In the genomic region with DNA sequence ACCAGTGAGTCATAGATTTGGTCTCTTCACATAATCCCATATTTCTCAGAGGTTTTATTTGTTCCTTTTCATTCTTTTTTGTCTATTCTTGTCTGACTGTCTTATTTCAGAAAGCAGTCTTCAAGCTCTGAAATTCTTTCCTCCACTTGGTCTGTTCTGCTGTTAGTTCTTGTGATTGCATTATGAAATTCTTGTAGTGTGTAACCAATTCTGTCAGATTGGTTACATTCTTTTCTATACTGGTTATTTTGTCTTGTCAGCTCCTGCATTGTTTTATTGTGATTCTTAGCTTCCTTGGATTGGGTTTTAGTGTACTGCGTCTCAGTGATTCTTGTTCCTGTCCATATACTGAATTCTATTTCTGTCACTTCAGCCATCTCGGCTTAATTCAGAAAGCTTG, we compare ENCODE assay signal across 17 cellular contexts. TPM values are rescaled to one million over a fixed set of nuclear protein-coding genes. Genes with fewer than 3 reads are reported as not detected.
A peak's percentile ranks its signal among the peaks of the same experiment; 100 is the strongest.
DNase-seq lines count a peak whose midpoint lies in the region; ATAC-seq, FAIRE-seq and TF ChIP-seq lines count a peak whose summit lies in the region.
"Had no signal": no experiment of that assay in that cellular context is flagged by ENCODE, and none has a peak within 500 bp of the region (broad histone marks: within the 10 kb centered on the region; RNA-seq: fewer than 3 reads in every experiment).

No MANE protein-coding gene starts in this region.

- intact Hi-C loops in HepG2 (cut with micrococcal nuclease; ENCODE audit: unreplicated experiment) (no loop called here), right lobe of liver (cut with DNase I) (no loop called here), esophagus muscularis mucosa (cut with DNase I) (no loop called here)

- no peak for TF ChIP-seq RAD21 in HepG2 (CRISPR knock-in tag; IDR thresholded peaks at IDR 0.05)

- no peak overlapping the region for H2AFZ ChIP-seq in HepG2 (ENCODE audit: low read length)
- H2AFZ ChIP-seq in mesenchymal stem cell (ENCODE audit: low read depth, low read length), result no peak overlapping the region
- H2AFZ ChIP-seq: GM23248 had no signal

- H3K79me1 ChIP-seq in mesenchymal stem cell (replicated peaks; ENCODE audit: low read length, poor library complexity, severe bottlenecking), result peaks cover 14% of the 10 kb centered on the region

- H3K27ac ChIP-seq in HepG2 (ENCODE audit: extremely low read length, insufficient read depth, low read length) (no peak overlapping the region), right lobe of liver (no peak overlapping the region), esophagus muscularis mucosa (replicated peaks in 1 of 4) (peak overlapping the region; percentile 36 to 71 (median 52)), mesenchymal stem cell (ENCODE audit: low read length, poor library complexity, severe bottlenecking) (no peak overlapping the region)
- H3K27ac ChIP-seq: C4-2B, GM23248 had no signal

- H3K79me2 ChIP-seq in HepG2 (ENCODE audit: insufficient read depth, low read length), result peaks cover 100% of the 10 kb centered on the region

- in situ Hi-C loops in HepG2 (cut with HindIII; ENCODE audit: extremely low pct_ligation_motif_present, low pct_unique_long_range_greater_than_20kb), result no loop called here

- TF ChIP-seq CTCF in HepG2 (CRISPR knock-in tag; IDR thresholded peaks at IDR 0.05) (no peak), right lobe of liver (IDR thresholded peaks at IDR 0.05) (no peak), esophagus muscularis mucosa (IDR thresholded peaks at IDR 0.05) (no peak)

- H3K9ac ChIP-seq in HepG2 (ENCODE audit: insufficient read depth, low read depth, low read length) (no peak overlapping the region), mesenchymal stem cell (ENCODE audit: low read length) (no peak overlapping the region)
- H3K9ac ChIP-seq: GM23248 had no signal

- TF ChIP-seq POLR2A in HepG2 (IDR thresholded peaks at IDR 0.05; ENCODE audit: insufficient read depth in 1 of 2, low read depth in 2 of 2, low read length in 2 of 2) (no peak), right lobe of liver (IDR thresholded peaks at IDR 0.05) (no peak), esophagus muscularis mucosa (IDR thresholded peaks at IDR 0.05; ENCODE audit: low read depth) (no peak)

- TF ChIP-seq EP300 in HepG2 (IDR thresholded peaks at IDR 0.05; ENCODE audit: low read depth in 2 of 2, low read length in 2 of 2) (no peak), HepG2 (CRISPR knock-in tag; IDR thresholded peaks at IDR 0.05; ENCODE audit: borderline replicate concordance) (no peak), esophagus muscularis mucosa (IDR thresholded peaks at IDR 0.05) (no peak)

- H3K4me3 ChIP-seq in HepG2 (replicated peaks in 1 of 3; ENCODE audit: insufficient read depth in 1 of 3, low read depth in 2 of 3, low read length in 3 of 3) (no peak overlapping the region), right lobe of liver (no peak overlapping the region), esophagus muscularis mucosa (peak overlapping the region in 1 of 4 donors; percentile 6), mesenchymal stem cell (ENCODE audit: insufficient read depth in 1 of 2, low read depth in 1 of 2, low read length in 2 of 2) (no peak overlapping the region)
- H3K4me3 ChIP-seq: GM23248 had no signal

- H2BK120ac ChIP-seq in mesenchymal stem cell (ENCODE audit: low read depth, low read length), result no peak overlapping the region

- no peak overlapping the region for H3K4ac ChIP-seq in mesenchymal stem cell (ENCODE audit: low read depth in 1 of 2, low read length in 2 of 2)

- H3K36me3 ChIP-seq in HepG2 (replicated peaks in 1 of 2; ENCODE audit: control insufficient read depth in 1 of 2, insufficient read depth in 2 of 2, low read length in 2 of 2), result peaks cover 7 to 52% of the 10 kb centered on the region in 2 experiments
- no peaks in the 10 kb centered on the region for H3K36me3 ChIP-seq in right lobe of liver
- no peaks in the 10 kb centered on the region for H3K36me3 ChIP-seq in esophagus muscularis mucosa
- H3K36me3 ChIP-seq in mesenchymal stem cell (ENCODE audit: control insufficient read depth in 1 of 2, insufficient read depth in 2 of 2, low read depth in 1 of 2, low read length in 2 of 2), result peaks cover 0 to 61% of the 10 kb centered on the region in 2 experiments

- H3K4me1 ChIP-seq in HepG2 (ENCODE audit: insufficient read depth, low read length) (peaks cover 96% of the 10 kb centered on the region), right lobe of liver (peaks cover 0 to 35% (median 0%) of the 10 kb centered on the region in 4 donors), esophagus muscularis mucosa (peaks cover 20 to 79% (median 55%) of the 10 kb centered on the region in 4 donors), mesenchymal stem cell (ENCODE audit: control insufficient read depth, insufficient read depth, low read depth, low read length) (peaks cover 10% of the 10 kb centered on the region)

- H4K8ac ChIP-seq in mesenchymal stem cell (ENCODE audit: low read length), result no peak overlapping the region

- CTCF ChIA-PET in HepG2 (lab: Yijun Ruan, JAX; ENCODE audit: low intra/inter-chr PET ratio, low total read pairs), result interaction anchor here (2.3 kb wide), 1 partner anchor 267 kb away, joined by 8 read pairs; no protein-coding TSS in a partner anchor

- H2BK5ac ChIP-seq in mesenchymal stem cell (ENCODE audit: low read depth, low read length, poor library complexity, severe bottlenecking), result no peak overlapping the region

- ATAC-seq in HepG2, result no peak
- no peak for ATAC-seq in right lobe of liver
- no peak for ATAC-seq in HG03097 (IDR thresholded peaks at IDR 0.05; ENCODE audit: low FRiP score, unreplicated experiment)
- no peak for ATAC-seq in GM18873 (IDR thresholded peaks at IDR 0.05; ENCODE audit: low FRiP score, unreplicated experiment)

- 0 out of 2 replicates have a peak overlapping the region, but pooled peaks have one; percentile 23 for H3K4me2 ChIP-seq in HepG2 (ENCODE audit: low read depth, low read length)
- no peak overlapping the region for H3K4me2 ChIP-seq in mesenchymal stem cell (ENCODE audit: low read length, poor library complexity, severe bottlenecking)

- no peak overlapping the region for H2BK12ac ChIP-seq in mesenchymal stem cell (ENCODE audit: low read length in 2 of 2)

- peaks cover 91% of the 10 kb centered on the region for H4K20me1 ChIP-seq in HepG2 (ENCODE audit: insufficient read depth, low read length)

- no TSS peak for BruUV-seq in HepG2 (replicated peaks; lab: Mats Ljungman, UMichigan)

- 96% methylated on average over 2 of the region's 2 CpGs for WGBS in HepG2 (ENCODE audit: low lambda C conversion rate)
- 74% methylated on average over 2 of the region's 2 CpGs for WGBS in right lobe of liver (ENCODE audit: insufficient coverage, low coverage, low lambda C conversion rate, missing lambda C conversion rate)
- WGBS in esophagus muscularis mucosa, result 50% methylated on average over 2 of the region's 2 CpGs
- 100% methylated on average over 2 of the region's 2 CpGs for WGBS in mesenchymal stem cell

- no peak overlapping the region for H3K23ac ChIP-seq in mesenchymal stem cell (ENCODE audit: low read length in 2 of 2)

- H3K18ac ChIP-seq in mesenchymal stem cell (ENCODE audit: low read depth in 1 of 2, low read length in 2 of 2), result no peak overlapping the region

- POLR2A ChIA-PET in HepG2 (lab: Yijun Ruan, JAX), result interaction anchor here (0.8 to 1.8 kb wide), 4 partner anchors 14 to 155 kb away, joined by 3 to 6 read pairs (median 4); no protein-coding TSS in a partner anchor

- H3K27me3 ChIP-seq in HepG2 (ENCODE audit: control insufficient read depth in 1 of 2, insufficient read depth in 2 of 2, low read length in 2 of 2) (no peaks in the 10 kb centered on the region), right lobe of liver (no peaks in the 10 kb centered on the region), esophagus muscularis mucosa (no peaks in the 10 kb centered on the region), mesenchymal stem cell (ENCODE audit: control insufficient read depth in 1 of 2, insufficient read depth in 1 of 2, low read length in 2 of 2) (no peaks in the 10 kb centered on the region)

- H3K9me3 ChIP-seq in HepG2 (ENCODE audit: low read length) (0 out of 2 replicates have a peak, but pooled peaks cover 5% of the 10 kb centered on the region), right lobe of liver (no peaks in the 10 kb centered on the region), esophagus muscularis mucosa (peaks cover 0 to 4% (median 0%) of the 10 kb centered on the region in 4 donors), mesenchymal stem cell (ENCODE audit: control insufficient read depth, low read length) (no peaks in the 10 kb centered on the region)

- DNase-seq in HepG2 (ENCODE audit: low spot score) (no peak), right lobe of liver (no peak), esophagus muscularis mucosa (ENCODE audit: extremely low spot score) (no peak), mesenchymal stem cell (peak; percentile 13), globus pallidus (ENCODE audit: low spot score) (no peak), NCI-H146 (lab: John Stamatoyannopoulos, UW) (no peak)
- DNase-seq: COR-L47, DMS53, GM23248, Karpas-422, NCI-H2029 treated with DMSO at 0.1 percent for 48 hours, NCI-H510A treated with DMSO at 0.1 percent for 48 hours, SHP77 treated with DMSO at 0.1 percent for 48 hours had no signal

- no peak overlapping the region for H3K14ac ChIP-seq in mesenchymal stem cell (ENCODE audit: low read length in 2 of 2)

- no peak for FAIRE-seq in HepG2 (lab: Jason Lieb, UNC)
- FAIRE-seq: GM19239 had no signal

- no peak overlapping the region for H4K91ac ChIP-seq in mesenchymal stem cell (ENCODE audit: low read length)

- H2AK5ac ChIP-seq in mesenchymal stem cell (ENCODE audit: low read length, severe bottlenecking), result no peak overlapping the region

- no peak overlapping the region for H2BK15ac ChIP-seq in mesenchymal stem cell (ENCODE audit: low read depth, poor library complexity, severe bottlenecking)

RNA-seq across cellular contexts. Expression of gene EHBP1, which starts 18.6 kb away (rescaled TPM):
- total RNA-seq in HepG2 (2016; rRNA removed; fragmentation: Illumina TruSeq; extraction: Trizol) (93.5 and 122 TPM in 2 replicates), right lobe of liver (10 to 100 TPM; 40.4 to 66.6 (median 46.3) TPM), esophagus muscularis mucosa (100 to 1,000 TPM; 103 to 199 (median 151) TPM)
- total RNA-seq in HepG2 (2016; cell fraction: cytosol; rRNA removed; fragmentation: Illumina TruSeq; extraction: Trizol; ENCODE audit: low read depth), result 97.2 and 110 TPM in 2 replicates
- total RNA-seq in HepG2 (2016; cell fraction: insoluble cytoplasmic fraction; rRNA removed; fragmentation: Illumina TruSeq; extraction: Trizol), result 95.7 and 116 TPM in 2 replicates
- total RNA-seq in HepG2 (2016; cell fraction: membrane; rRNA removed; fragmentation: Illumina TruSeq; extraction: Trizol), result 85.7 and 89.7 TPM in 2 replicates
- total RNA-seq in HepG2 (2016; cell fraction: nucleus; rRNA removed; fragmentation: Illumina TruSeq; extraction: Trizol), result 203 and 204 TPM in 2 replicates
- polyA plus RNA-seq in HepG2 (2011; rRNA removed), result 133 and 146 TPM in 2 replicates
- polyA plus RNA-seq in HepG2 (2011; cell fraction: cytosol; rRNA removed), result 63.6 and 104 TPM in 2 replicates
- polyA plus RNA-seq in HepG2 (2011; cell fraction: nucleus; rRNA removed), result 143 and 176 TPM in 2 replicates
- 168 and 275 TPM in 2 replicates for polyA plus RNA-seq in HepG2 (2012)
- 15.0 and 16.3 TPM in 2 replicates for polyA plus RNA-seq in HepG2 (2016; cell fraction: cytosol; fragmentation: Illumina TruSeq; extraction: Trizol; ENCODE audit: low read depth)
- polyA plus RNA-seq in HepG2 (2016; cell fraction: insoluble cytoplasmic fraction; fragmentation: Illumina TruSeq; extraction: Trizol; ENCODE audit: low read depth), result 115 and 119 TPM in 2 replicates
- polyA plus RNA-seq in HepG2 (2016; cell fraction: membrane; fragmentation: Illumina TruSeq; extraction: Trizol; ENCODE audit: low read depth), result 32.6 and 37.1 TPM in 2 replicates
- polyA plus RNA-seq in HepG2 (2016; cell fraction: nucleus; fragmentation: Illumina TruSeq; extraction: Trizol; ENCODE audit: insufficient read depth, low read depth), result 123 and 129 TPM in 2 replicates
- polyA minus RNA-seq in HepG2 (2011; rRNA and poly(A)+ RNA removed; ENCODE audit: low replicate concordance), result 26.4 and 224 TPM in 2 replicates
- polyA minus RNA-seq in HepG2 (2011; cell fraction: cytosol; rRNA and poly(A)+ RNA removed), result 152 and 197 TPM in 2 replicates
- 1,403 and 1,733 TPM in 2 replicates for polyA minus RNA-seq in HepG2 (2011; cell fraction: nucleus; rRNA and poly(A)+ RNA removed)
- polyA plus RNA-seq in mesenchymal stem cell (2013, experiment 1 of 2), result 26.8 TPM
- 26.1 TPM for polyA plus RNA-seq in mesenchymal stem cell (2013, experiment 2 of 2)

Comparison
In these comparisons a context has a peak if more than half of its experiments do, and no peak if none do; other contexts are left out.
1. H3K27ac ChIP-seq: peak in esophagus muscularis mucosa (4 of 4); none in HepG2 (single experiment), right lobe of liver (0 of 3) and mesenchymal stem cell (single experiment).